ENCODE assay signal across 20 cellular contexts in the genomic region with DNA sequence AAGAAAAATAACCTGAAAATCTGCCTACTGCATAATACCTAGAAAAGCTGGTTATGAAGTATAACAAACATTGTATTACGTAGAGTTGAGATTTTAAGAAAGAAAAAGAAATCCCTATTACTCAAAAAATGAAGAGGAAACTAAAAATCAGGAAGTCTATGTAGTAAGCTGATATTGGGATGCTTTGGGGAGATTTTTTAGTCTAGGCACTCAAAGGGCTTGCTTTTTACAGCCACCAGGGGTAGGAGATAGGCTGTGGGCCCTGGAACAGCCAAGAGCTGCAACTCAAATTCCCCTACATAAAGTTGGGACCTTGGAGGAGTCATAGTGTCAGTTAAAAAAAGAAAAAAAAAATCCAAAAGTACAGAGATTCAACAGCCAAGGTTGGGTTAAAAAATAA.
"Had no signal": no experiment of that assay in that cellular context is flagged by ENCODE, and none has a peak within 500 bp of the region (broad histone marks: within the 10 kb centered on the region; RNA-seq: fewer than 3 reads in every experiment).

No MANE protein-coding gene starts in this region.

- H3K36me3 ChIP-seq: heart left ventricle, lower lobe of right lung, uterus had no signal

- DNase-seq: activated B cell treated with CpG ODN at 0.5 μM for 24 hours; activated CD4-positive, alpha-beta memory T cell treated with anti-CD3 and anti-CD28 coated beads, Interleukin-2, amount 10 ng/mL, durations not matched to agents 7 days and 5 days; activated CD4-positive, alpha-beta T cell treated with anti-CD3 and anti-CD28 coated beads for 4 hours; activated naive CD4-positive, alpha-beta T cell treated with Interleukin-2 at 50 U/mL for 16 hours; activated naive CD8-positive, alpha-beta T cell treated with anti-CD3 and anti-CD28 coated beads, Interleukin-2, amount 10 ng/mL, durations not matched to agents 7 days and 5 days; activated T-cell treated with anti-CD3 and anti-CD28 coated beads, Interleukin-2, amount 50 U/mL, for 24 hours; anterior cingulate cortex; erythroblast; heart left ventricle; kidney glomerular epithelial cell; lower lobe of right lung; occipital lobe; posterior cingulate gyrus; retina; stimulated activated CD4-positive, alpha-beta T cell treated with anti-CD3 and anti-CD28 coated beads, Interleukin-2, amount 100 ng/mL, for 24 hours; stimulated activated naive CD8-positive, alpha-beta T cell treated with anti-CD3 and anti-CD28 coated beads, Interleukin-15, Interleukin-2, amounts not matched to agents 100 U/mL and 50 U/mL, for 24 hours; uterus had no signal

- H3K4me1 ChIP-seq: uterus had no signal

- H3K27ac ChIP-seq: lower lobe of right lung, uterus had no signal

- ATAC-seq: heart left ventricle; lower lobe of right lung; natural killer cell treated with Interleukin-12 subunit alpha and Interleukin-12 subunit beta and Interleukin-15 and Interleukin-18, amount 100 ng/mL, for 72 hours; stimulated activated naive CD8-positive, alpha-beta T cell treated with anti-CD3 and anti-CD28 coated beads, Interleukin-15, Interleukin-2, amounts not matched to agents 100 U/mL and 50 U/mL, for 24 hours had no signal

- H3K27me3 ChIP-seq: heart left ventricle, tibial nerve, uterus had no signal

- H3K9me3 ChIP-seq: heart left ventricle, lower lobe of right lung, tibial nerve, uterus had no signal

- H3K4me3 ChIP-seq: coronary artery, heart left ventricle, lower lobe of right lung, tibial nerve, uterus had no signal
